Comparison of ENCODE assay signal across 24 cellular contexts in the genomic region with DNA sequence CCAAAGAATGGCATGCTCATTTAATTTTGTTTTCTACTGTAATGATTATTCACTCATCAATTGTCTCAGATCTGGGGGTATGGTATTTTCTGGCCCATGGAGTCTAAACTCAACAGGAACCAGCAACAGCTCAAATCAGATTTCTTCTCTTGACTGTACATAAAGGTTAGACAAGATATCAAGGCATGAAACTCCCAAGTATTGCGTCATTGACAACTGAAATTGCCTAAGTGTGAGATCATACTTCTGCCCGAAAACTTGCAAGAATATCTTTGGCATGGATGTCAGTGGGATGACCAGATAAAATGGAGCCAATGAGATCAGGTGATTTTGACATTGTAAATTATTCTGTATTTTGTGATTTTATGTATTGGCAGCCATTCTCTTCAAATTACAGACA.
DNase-seq lines count a peak whose midpoint lies in the region; ATAC-seq and TF ChIP-seq lines count a peak whose summit lies in the region.
"Had no signal": no experiment of that assay in that cellular context is flagged by ENCODE, and none has a peak within 500 bp of the region (broad histone marks: within the 10 kb centered on the region; RNA-seq: fewer than 3 reads in every experiment).

No MANE protein-coding gene starts in this region.

- peaks cover 0 to 3% of the 10 kb centered on the region in 2 donors for H3K27me3 ChIP-seq in naive thymus-derived CD4-positive, alpha-beta T cell (ENCODE audit: control insufficient read depth in 2 of 2, insufficient read depth in 2 of 2, low read length in 2 of 2)
- no peaks in the 10 kb centered on the region for H3K27me3 ChIP-seq in stomach
- H3K27me3 ChIP-seq: tibial nerve had no signal

- CTCF ChIA-PET in naive thymus-derived CD4-positive, alpha-beta T cell (lab: Charles Lee) = no interaction called here

- H3K4me3 ChIP-seq in AG10803 (ENCODE audit: low read length) (no peak overlapping the region), choroid plexus epithelial cell (ENCODE audit: low read depth, low read length) (no peak overlapping the region), stomach (no peak overlapping the region)
- H3K4me3 ChIP-seq in naive thymus-derived CD4-positive, alpha-beta T cell (ENCODE audit: low read length) = no peak overlapping the region
- H3K4me3 ChIP-seq: psoas muscle, tibial nerve had no signal

- H3K9me3 Mint-ChIP-seq in naive thymus-derived CD4-positive, alpha-beta T cell = peaks cover 0 to 6% (median 2%) of the 10 kb centered on the region in 11 donors
- H3K9me3 Mint-ChIP-seq: activated CD4-positive, alpha-beta memory T cell treated with anti-CD3 and anti-CD28 coated beads for 36 hours; stimulated activated naive B cell treated with anti-CD40 and anti-IgM and Interleukin-4, amounts not matched to agents 10 μg/mL and 1 μg/mL and 100 μg/mL, for 72 hours; WTC11 had no signal

- H3K27ac Mint-ChIP-seq in naive thymus-derived CD4-positive, alpha-beta T cell = no peak overlapping the region
- H3K27ac Mint-ChIP-seq: activated CD4-positive, alpha-beta memory T cell treated with anti-CD3 and anti-CD28 coated beads for 36 hours; brain; CD4-positive, CD25-positive, alpha-beta regulatory T cell; stimulated activated naive B cell treated with anti-CD40 and anti-IgM and Interleukin-4, amounts not matched to agents 10 μg/mL and 1 μg/mL and 100 μg/mL, for 72 hours; WTC11 had no signal

- no peaks in the 10 kb centered on the region for H3K9me3 ChIP-seq in naive thymus-derived CD4-positive, alpha-beta T cell (ENCODE audit: control insufficient read depth in 2 of 3, low read length in 3 of 3)
- no peaks in the 10 kb centered on the region for H3K9me3 ChIP-seq in stomach
- H3K9me3 ChIP-seq: psoas muscle, tibial nerve had no signal

- H3K4me1 Mint-ChIP-seq in naive thymus-derived CD4-positive, alpha-beta T cell = no peaks in the 10 kb centered on the region
- H3K4me1 Mint-ChIP-seq: CD4-positive, CD25-positive, alpha-beta regulatory T cell; stimulated activated naive B cell treated with anti-CD40 and anti-IgM and Interleukin-4, amounts not matched to agents 10 μg/mL and 1 μg/mL and 100 μg/mL, for 72 hours had no signal

- H3K4me1 ChIP-seq in naive thymus-derived CD4-positive, alpha-beta T cell (ENCODE audit: control insufficient read depth in 2 of 2, insufficient read depth in 2 of 2, low read length in 2 of 2) = no peaks in the 10 kb centered on the region
- H3K4me1 ChIP-seq in stomach = peaks cover 0 to 2% (median 1%) of the 10 kb centered on the region in 4 donors
- H3K4me1 ChIP-seq: psoas muscle had no signal

- WGBS in stomach, 5 donors = 55 to 85% (median 78%) methylated on average over 2 of the region's 2 CpGs

- TF ChIP-seq EP300 in stomach (IDR thresholded peaks at IDR 0.05) = no peak

- H3K36me3 ChIP-seq in naive thymus-derived CD4-positive, alpha-beta T cell (ENCODE audit: control insufficient read depth in 2 of 3, insufficient read depth in 3 of 3, low read length in 3 of 3) = no peaks in the 10 kb centered on the region
- no peaks in the 10 kb centered on the region for H3K36me3 ChIP-seq in stomach
- H3K36me3 ChIP-seq: tibial nerve had no signal

- H3K27me3 Mint-ChIP-seq in naive thymus-derived CD4-positive, alpha-beta T cell = peaks cover 4 to 26% (median 18%) of the 10 kb centered on the region in 5 donors
- H3K27me3 Mint-ChIP-seq: CD4-positive, CD25-positive, alpha-beta regulatory T cell; stimulated activated naive B cell treated with anti-CD40 and anti-IgM and Interleukin-4, amounts not matched to agents 10 μg/mL and 1 μg/mL and 100 μg/mL, for 72 hours had no signal

- no peak overlapping the region for H3K27ac ChIP-seq in naive thymus-derived CD4-positive, alpha-beta T cell (ENCODE audit: low read depth, low read length)
- H3K27ac ChIP-seq in stomach = no peak overlapping the region
- H3K27ac ChIP-seq: psoas muscle, tibial nerve had no signal

- intact Hi-C loops in naive thymus-derived CD4-positive, alpha-beta T cell (cut with micrococcal nuclease) = no loop called here
- intact Hi-C loops in stomach (cut with DNase I; ENCODE audit: low total_unique reads) = no loop called here

- POLR2A ChIA-PET in naive thymus-derived CD4-positive, alpha-beta T cell (lab: Charles Lee) = no interaction called here

- DNase-seq in AG10803 (ENCODE audit: low read depth) (peak; percentile 29), MV-4-11 (lab: John Stamatoyannopoulos, UW) (peak; percentile 3), choroid plexus epithelial cell (ENCODE audit: low read depth) (peak; percentile 83), iris pigment epithelial cell (ENCODE audit: low read depth) (peak; percentile 80), stomach (no peak), NOMO-1 (lab: John Stamatoyannopoulos, UW; ENCODE audit: unreplicated experiment in 2 of 2) (no peak), HUDEP-2 (lab: John Stamatoyannopoulos, UW; ENCODE audit: unreplicated experiment in 76 of 76) (no peak)
- DNase-seq in naive thymus-derived CD4-positive, alpha-beta T cell = no peak
- DNase-seq: ACHN; activated CD4-positive, alpha-beta memory T cell treated with anti-CD3 and anti-CD28 coated beads for 36 hours; activated naive CD4-positive, alpha-beta T cell treated with anti-CD3 and anti-CD28 coated beads, Interleukin-2, amount 50 U/mL, for 16 hours; activated T-cell treated with anti-CD3 and anti-CD28 coated beads, Interleukin-2, amount 50 U/mL, for 1 hour; CD4-positive, CD25-positive, alpha-beta regulatory T cell; DMS53; hypothalamus; NCI-H187; NCI-H446; psoas muscle; SHP77; stimulated activated naive B cell treated with anti-CD40 and anti-IgM and Interleukin-4, amounts not matched to agents 10 μg/mL and 1 μg/mL and 100 μg/mL, for 72 hours had no signal

- H3K4me3 Mint-ChIP-seq in naive thymus-derived CD4-positive, alpha-beta T cell = no peak overlapping the region
- H3K4me3 Mint-ChIP-seq: activated CD4-positive, alpha-beta memory T cell treated with anti-CD3 and anti-CD28 coated beads for 36 hours; brain; CD4-positive, CD25-positive, alpha-beta regulatory T cell; stimulated activated naive B cell treated with anti-CD40 and anti-IgM and Interleukin-4, amounts not matched to agents 10 μg/mL and 1 μg/mL and 100 μg/mL, for 72 hours; WTC11 had no signal

- TF ChIP-seq CTCF in AG10803 (conservative IDR thresholded peaks at IDR 0.05; ENCODE audit: low read length) (no peak), choroid plexus epithelial cell (conservative IDR thresholded peaks at IDR 0.05; ENCODE audit: low read depth, low read length) (no peak), stomach (IDR thresholded peaks at IDR 0.05) (no peak)

- no peaks in the 10 kb centered on the region for H3K36me3 Mint-ChIP-seq in naive thymus-derived CD4-positive, alpha-beta T cell
- H3K36me3 Mint-ChIP-seq: activated CD4-positive, alpha-beta memory T cell treated with anti-CD3 and anti-CD28 coated beads for 36 hours; brain; CD4-positive, CD25-positive, alpha-beta regulatory T cell; stimulated activated naive B cell treated with anti-CD40 and anti-IgM and Interleukin-4, amounts not matched to agents 10 μg/mL and 1 μg/mL and 100 μg/mL, for 72 hours; WTC11 had no signal

- no peak for TF ChIP-seq POLR2A in stomach (IDR thresholded peaks at IDR 0.05)

- no peak for ATAC-seq in naive thymus-derived CD4-positive, alpha-beta T cell
- ATAC-seq: esophagus mucosa; psoas muscle; stimulated activated naive B cell treated with anti-CD40 and anti-IgM and Interleukin-4, amounts not matched to agents 10 μg/mL and 1 μg/mL and 100 μg/mL, for 72 hours; WTC11 had no signal

Comparison
In these comparisons a context has a peak if more than half of its experiments do, and no peak if none do; other contexts are left out.
1. DNase-seq: peak in AG10803 (single experiment), MV-4-11 (single experiment), choroid plexus epithelial cell (single experiment) and iris pigment epithelial cell (single experiment); none in naive thymus-derived CD4-positive, alpha-beta T cell (0 of 9), stomach (single experiment), NOMO-1 (0 of 2) and HUDEP-2 (0 of 76).